In genomic region chr3:192892981-192893827, GRCh38 we compare ENCODE assay signal across 8 cellular contexts. TPM values are rescaled to one million over a fixed set of nuclear protein-coding genes. Genes with fewer than 3 reads are reported as not detected.
A peak's percentile ranks its signal among the peaks of the same experiment; 100 is the strongest.
DNase-seq lines count a peak whose midpoint lies in the region; ATAC-seq and TF ChIP-seq lines count a peak whose summit lies in the region.

No MANE protein-coding gene starts in this region.

- H3K9me2 ChIP-seq in PC-3 (replicated peaks; ENCODE audit: low read length): no peaks in the 10 kb centered on the region

- no peak for TF ChIP-seq POLR2A in ovary (IDR thresholded peaks at IDR 0.05)

- H2AFZ ChIP-seq in mammary epithelial cell (ENCODE audit: low read depth, low read length) (no peak overlapping the region), PC-3 (ENCODE audit: low read length) (no peak overlapping the region)

- no peak overlapping the region for H3K4me2 ChIP-seq in mammary epithelial cell (ENCODE audit: insufficient read depth, low read depth, low read length)
- H3K4me2 ChIP-seq in PC-3 (ENCODE audit: low read length): peak overlapping the region; percentile 51

- peaks cover 38% of the 10 kb centered on the region for H3K79me2 ChIP-seq in mammary epithelial cell (ENCODE audit: insufficient read depth, low read length)
- peaks cover 100% of the 10 kb centered on the region for H3K79me2 ChIP-seq in PC-3 (ENCODE audit: low read length)

- CTCF ChIA-PET in MCF 10A (lab: Yijun Ruan, JAX) (interaction anchor here (0.5 to 3.1 kb wide), 6 partner anchors 10 to 559 kb away, joined by 3 to 11 read pairs (median 4); no protein-coding TSS in a partner anchor), mammary epithelial cell (lab: Charles Lee; ENCODE audit: low non-redundant PET) (no interaction called here), PC-3 (lab: Charles Lee) (no interaction called here)

- in situ Hi-C loops in mammary epithelial cell (cut with MboI; ENCODE audit: low sequenced_read_pairs in 2 of 2): no loop called here

- no peaks in the 10 kb centered on the region for H3K36me3 ChIP-seq in mammary epithelial cell (ENCODE audit: insufficient read depth, low read length)
- H3K36me3 ChIP-seq in PC-3 (ENCODE audit: low read depth, low read length): no peaks in the 10 kb centered on the region
- no peaks in the 10 kb centered on the region for H3K36me3 ChIP-seq in ovary

- H3K27me3 Mint-ChIP-seq in MCF 10A (ENCODE audit: insufficient read depth, unreplicated experiment): no peaks in the 10 kb centered on the region

- H4K20me1 ChIP-seq in mammary epithelial cell (ENCODE audit: insufficient read depth, low read length): no peaks in the 10 kb centered on the region
- H4K20me1 ChIP-seq in PC-3 (ENCODE audit: low read length): no peaks in the 10 kb centered on the region

- DNase-seq in MCF 10A (ENCODE audit: unreplicated experiment) (peak; percentile 90), mammary epithelial cell (no peak), PC-3 (peak; percentile 48), iPS-NIHi7 (ENCODE audit: extremely low spot score) (peak; percentile 46), ovary (no peak)
- DNase-seq in activated effector memory CD4-positive, alpha-beta T cell treated with Interleukin-2 at 50 U/mL for 16 hours: peak; percentile 53
- peak; percentile 71 for DNase-seq in stimulated activated CD4-positive, alpha-beta T cell treated with anti-CD3 and anti-CD28 coated beads, Interleukin-4, amount 100 ng/mL, for 24 hours

- ATAC-seq in HG03039 (IDR thresholded peaks at IDR 0.05; ENCODE audit: unreplicated experiment) (peak; percentile 96), PC-3 (no peak)

- dilution Hi-C loops in mammary epithelial cell (cut with HindIII; ENCODE audit: low sequenced_read_pairs): no loop called here

- POLR2A ChIA-PET in MCF 10A (lab: Yijun Ruan, JAX) (interaction anchor here (0.5 to 2.5 kb wide), 5 partner anchors 10 to 64 kb away, joined by 3 to 9 read pairs (median 3); partner anchors contain the start of gene MB21D2), PC-3 (lab: Charles Lee; ENCODE audit: unreplicated experiment) (no interaction called here)

- H3K36me3 Mint-ChIP-seq in MCF 10A (ENCODE audit: insufficient read depth, unreplicated experiment): no peaks in the 10 kb centered on the region

- TF ChIP-seq EP300 in ovary (IDR thresholded peaks at IDR 0.05): no peak

- 75% methylated on average over 17 of the region's 17 CpGs for WGBS in mammary epithelial cell (ENCODE audit: low coverage, missing lambda C conversion rate)
- WGBS in ovary, 3 donors: 82 to 91% (median 90%) methylated on average over 17 of the region's 17 CpGs

- peaks cover 30% of the 10 kb centered on the region for H3K4me1 Mint-ChIP-seq in MCF 10A (ENCODE audit: insufficient read depth, unreplicated experiment)

- peak overlapping the region; percentile 5 for H3K4me3 Mint-ChIP-seq in MCF 10A (ENCODE audit: unreplicated experiment)

- H3F3A ChIP-seq in PC-3 (ENCODE audit: low read length, unreplicated experiment): no peaks in the 10 kb centered on the region

- TF ChIP-seq CTCF in MCF 10A (IDR thresholded peaks at IDR 0.05; ENCODE audit: unreplicated experiment) (no peak), mammary epithelial cell (conservative IDR thresholded peaks at IDR 0.05 in 1 of 2, IDR thresholded peaks at IDR 0.05 in 1 of 2; ENCODE audit: extremely low read depth in 1 of 2, insufficient read depth in 1 of 2, low read depth in 1 of 2, low read length in 2 of 2) (no peak), PC-3 (conservative IDR thresholded peaks at IDR 0.05; ENCODE audit: low read depth, low read length) (no peak), ovary (IDR thresholded peaks at IDR 0.05) (no peak)

- H3K9me3 Mint-ChIP-seq in MCF 10A (ENCODE audit: unreplicated experiment): no peaks in the 10 kb centered on the region

- H3K4me1 ChIP-seq in mammary epithelial cell (ENCODE audit: insufficient read depth, low read length) (peaks cover 25% of the 10 kb centered on the region), PC-3 (ENCODE audit: insufficient read depth, low read length) (peaks cover 73% of the 10 kb centered on the region), ovary (ENCODE audit: insufficient read depth) (peaks cover 4% of the 10 kb centered on the region)

- intact Hi-C loops in MCF 10A (cut with micrococcal nuclease): loop anchor here (2.0 kb wide), 1 partner anchor 42 kb away; no protein-coding TSS in a partner anchor
- intact Hi-C loops in mammary epithelial cell (cut with micrococcal nuclease): no loop called here
- intact Hi-C loops in PC-3 (cut with micrococcal nuclease): no loop called here
- intact Hi-C loops in ovary (cut with DNase I): no loop called here

- H3K27ac Mint-ChIP-seq in MCF 10A (ENCODE audit: low read depth, unreplicated experiment): peak overlapping the region; percentile 10

- H3K9me3 ChIP-seq in mammary epithelial cell (replicated peaks; ENCODE audit: insufficient read depth, low read length): no peaks in the 10 kb centered on the region
- no peaks in the 10 kb centered on the region for H3K9me3 ChIP-seq in PC-3 (ENCODE audit: low read length)
- H3K9me3 ChIP-seq in ovary: no peaks in the 10 kb centered on the region

- H3K27ac ChIP-seq in mammary epithelial cell (ENCODE audit: insufficient read depth, low read depth, low read length) (no peak overlapping the region), PC-3 (ENCODE audit: low read length) (peak overlapping the region; percentile 49), ovary (no peak overlapping the region)

- BruUV-seq in MCF 10A (replicated peaks; lab: Mats Ljungman, UMichigan) (no TSS peak), mammary epithelial cell (replicated peaks; lab: Mats Ljungman, UMichigan) (no TSS peak), PC-3 (replicated peaks; lab: Mats Ljungman, UMichigan) (no TSS peak)

- H3K27me3 ChIP-seq in mammary epithelial cell (ENCODE audit: insufficient read depth, low read length) (no peaks in the 10 kb centered on the region), PC-3 (ENCODE audit: low read length) (no peaks in the 10 kb centered on the region), ovary (no peaks in the 10 kb centered on the region)

- no peak overlapping the region for H3K9ac ChIP-seq in mammary epithelial cell (ENCODE audit: insufficient read depth, low read length)
- H3K9ac ChIP-seq in PC-3 (ENCODE audit: low read length): no peak overlapping the region; the same call in 1 of the 2 replicates

- no peak overlapping the region for H3K4me3 ChIP-seq in mammary epithelial cell (replicated peaks in 1 of 3; ENCODE audit: insufficient read depth in 1 of 3, low read depth in 2 of 3, low read length in 3 of 3)
- H3K4me3 ChIP-seq in PC-3 (ENCODE audit: low read length): no peak overlapping the region
- no peak overlapping the region for H3K4me3 ChIP-seq in ovary

RNA-seq across cellular contexts. Expression of gene MB21D2, which starts 24.5 kb away (rescaled TPM):
- total RNA-seq in MCF 10A (2022) (3.6 and 4.4 TPM in 2 replicates), mammary epithelial cell (1 to 10 TPM; 5.2 to 7.8 TPM), PC-3 (2014; rRNA removed) (22.5 and 26.0 TPM in 2 replicates), ovary (10 to 100 TPM in 1 of 7 donors, 1 to 10 TPM in 6; 4.5 to 13.9 (median 6.0) TPM)
- polyA plus RNA-seq in mammary epithelial cell (4.7 TPM), ovary (1 to 10 TPM; 5.2 to 7.1 TPM)
- polyA minus RNA-seq in mammary epithelial cell: 4.9 TPM

Comparison
In these comparisons a context has a peak if more than half of its experiments do, and no peak if none do; other contexts are left out.
1. DNase-seq: peak in MCF 10A (single experiment), PC-3 (single experiment), activated effector memory CD4-positive, alpha-beta T cell treated with Interleukin-2 at 50 U/mL for 16 hours (single experiment), iPS-NIHi7 (single experiment) and stimulated activated CD4-positive, alpha-beta T cell treated with anti-CD3 and anti-CD28 coated beads, Interleukin-4, amount 100 ng/mL, for 24 hours (single experiment); none in mammary epithelial cell (single experiment) and ovary (0 of 5).